ENCODE assay signal across 9 cellular contexts in the genomic region with DNA sequence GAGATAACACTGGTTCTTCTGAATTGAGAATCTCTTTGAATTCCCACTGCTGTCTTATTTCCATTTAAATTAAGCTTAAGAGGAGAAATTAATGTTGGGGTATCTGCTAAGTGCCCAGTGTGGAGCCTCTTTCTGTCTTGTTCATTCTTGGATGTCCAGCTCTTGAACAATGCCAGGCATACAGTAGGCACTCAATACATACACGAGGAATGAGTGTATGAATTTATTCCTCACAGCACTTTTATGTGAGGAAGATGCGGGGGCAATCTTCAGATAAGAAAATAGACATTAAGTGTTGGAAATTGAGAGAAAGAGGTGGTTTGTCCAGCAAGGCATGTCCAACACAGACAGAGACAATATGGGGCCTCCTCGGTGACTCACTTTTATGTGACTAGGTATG. TPM values are rescaled to one million over a fixed set of nuclear protein-coding genes. Genes with fewer than 3 reads are reported as not detected.
DNase-seq lines count a peak whose midpoint lies in the region; ATAC-seq and TF ChIP-seq lines count a peak whose summit lies in the region.
"Had no signal": no experiment of that assay in that cellular context is flagged by ENCODE, and none has a peak within 500 bp of the region (broad histone marks: within the 10 kb centered on the region; RNA-seq: fewer than 3 reads in every experiment).

No MANE protein-coding gene starts in this region.

- H3K4me1 Mint-ChIP-seq in CD4-positive, alpha-beta T cell (ENCODE audit: low read depth) = peaks cover 12% of the 10 kb centered on the region
- H3K4me1 Mint-ChIP-seq in osteocyte (ENCODE audit: unreplicated experiment) (peaks cover 17% of the 10 kb centered on the region), H9 (peaks cover 16 to 18% of the 10 kb centered on the region in 2 experiments)

- peaks cover 28% of the 10 kb centered on the region for H3K27me3 Mint-ChIP-seq in CD4-positive, alpha-beta T cell
- H3K27me3 Mint-ChIP-seq in osteocyte (ENCODE audit: unreplicated experiment) (peaks cover 35% of the 10 kb centered on the region), H9 (ENCODE audit: low read depth) (peaks cover 23% of the 10 kb centered on the region)

- no peaks in the 10 kb centered on the region for H3K36me3 ChIP-seq in PC-3 (ENCODE audit: low read depth, low read length)
- no peaks in the 10 kb centered on the region for H3K36me3 ChIP-seq in colonic mucosa
- H3K36me3 ChIP-seq: neural progenitor cell had no signal

- H3K56ac ChIP-seq in H9 (ENCODE audit: insufficient read length, low read depth, low read length) = no peak overlapping the region

- no peak overlapping the region for H3K23ac ChIP-seq in H9 (ENCODE audit: insufficient read length, low read depth, low read length)

- no peak overlapping the region for H2BK120ac ChIP-seq in H9 (ENCODE audit: low read depth, low read length, poor library complexity, severe bottlenecking)

- H3K79me2 ChIP-seq in PC-3 (ENCODE audit: low read length) = no peaks in the 10 kb centered on the region
- no peaks in the 10 kb centered on the region for H3K79me2 ChIP-seq in H9 (ENCODE audit: insufficient read depth, low read length)

- no peak for DNase-seq in CD4-positive, alpha-beta T cell
- DNase-seq in PC-3 (no peak), colonic mucosa (no peak), osteocyte (ENCODE audit: extremely low spot score, unreplicated experiment) (no peak), NCI-H345 treated with DMSO at 0.1 percent for 48 hours (lab: John Stamatoyannopoulos, UW; ENCODE audit: unreplicated experiment) (no peak), H9 (no peak)

- H3K4me3 ChIP-seq in PC-3 (ENCODE audit: low read length) (peak overlapping the region; percentile 46), colonic mucosa (no peak overlapping the region)
- H3K4me3 ChIP-seq: neural progenitor cell had no signal

- no peak overlapping the region for H2AK5ac ChIP-seq in H9 (ENCODE audit: insufficient read length, low read length)

- H3K79me1 ChIP-seq in H9 (ENCODE audit: insufficient read depth, low read depth, low read length, poor library complexity, severe bottlenecking) = no peaks in the 10 kb centered on the region

- H3K9me2 ChIP-seq in PC-3 (replicated peaks; ENCODE audit: low read length) = no peaks in the 10 kb centered on the region

- peaks cover 53% of the 10 kb centered on the region for H3K4me1 ChIP-seq in PC-3 (ENCODE audit: insufficient read depth, low read length)
- no peaks in the 10 kb centered on the region for H3K4me1 ChIP-seq in colonic mucosa
- H3K4me1 ChIP-seq in H9 (ENCODE audit: insufficient read depth, low read length) = no peaks in the 10 kb centered on the region; the same call in 1 of the 2 replicates

- H3K9ac ChIP-seq in PC-3 (ENCODE audit: low read length) (peak overlapping the region; percentile 55), colonic mucosa (ENCODE audit: low read depth in 2 of 2, low read length in 2 of 2) (no peak overlapping the region), H9 (ENCODE audit: extremely low read depth, insufficient read length, low read length) (no peak overlapping the region)
- H3K9ac ChIP-seq: neural progenitor cell had no signal

- H4K91ac ChIP-seq in H9 (ENCODE audit: insufficient read length, low read depth, low read length) = no peak overlapping the region

- H3T11ph ChIP-seq in H9 (ENCODE audit: low read length) = no peak overlapping the region

- H3K14ac ChIP-seq in H9 (ENCODE audit: insufficient read depth, low read length) = no peak overlapping the region

- H2BK5ac ChIP-seq in H9 (ENCODE audit: insufficient read length, low read length) = no peak overlapping the region

- no peak overlapping the region for H4K8ac ChIP-seq in H9 (replicated peaks; ENCODE audit: insufficient read length, low read depth, low read length)

- TF ChIP-seq CTCF in CD4-positive, alpha-beta T cell (IDR thresholded peaks at IDR 0.05) = no peak
- TF ChIP-seq CTCF in PC-3 (conservative IDR thresholded peaks at IDR 0.05; ENCODE audit: low read depth, low read length) (no peak), colonic mucosa (IDR thresholded peaks at IDR 0.05) (no peak), osteocyte (IDR thresholded peaks at IDR 0.05) (no peak), H9 (conservative IDR thresholded peaks at IDR 0.05) (no peak)

- H2AFZ ChIP-seq in PC-3 (ENCODE audit: low read length) (no peak overlapping the region), H9 (ENCODE audit: low read length) (no peak overlapping the region)
- H2AFZ ChIP-seq: neural progenitor cell had no signal

- no peak overlapping the region for H3K4ac ChIP-seq in H9 (ENCODE audit: low read depth, low read length)

- no CpG with 5 or more reads among the region's 3 CpGs for WGBS in H9 (ENCODE audit: extremely low coverage, insufficient read length, low lambda C conversion rate)

- no peak overlapping the region for H2BK15ac ChIP-seq in H9 (ENCODE audit: low read depth, low read length)

- no peaks in the 10 kb centered on the region for H3K9me3 ChIP-seq in CD4-positive, alpha-beta T cell (ENCODE audit: control insufficient read depth, low read length)
- H3K9me3 ChIP-seq in PC-3 (ENCODE audit: low read length) = no peaks in the 10 kb centered on the region
- H3K9me3 ChIP-seq in colonic mucosa = no peaks in the 10 kb centered on the region
- H3K9me3 ChIP-seq in H9 (ENCODE audit: control insufficient read depth, low read depth, low read length) = no peaks in the 10 kb centered on the region

- H3K27me3 ChIP-seq in CD4-positive, alpha-beta T cell (ENCODE audit: control insufficient read depth, insufficient read depth, low read length) = no peaks in the 10 kb centered on the region
- no peaks in the 10 kb centered on the region for H3K27me3 ChIP-seq in PC-3 (ENCODE audit: low read length)
- H3K27me3 ChIP-seq in colonic mucosa = no peaks in the 10 kb centered on the region
- H3K27me3 ChIP-seq in H9 (ENCODE audit: insufficient read depth, low read length) = no peaks in the 10 kb centered on the region

- H3K9me3 Mint-ChIP-seq in CD4-positive, alpha-beta T cell = no peaks in the 10 kb centered on the region
- H3K9me3 Mint-ChIP-seq in osteocyte (ENCODE audit: unreplicated experiment) (no peaks in the 10 kb centered on the region), H9 (no peaks in the 10 kb centered on the region)
- H3K9me3 Mint-ChIP-seq: neural progenitor cell had no signal

- peaks cover 7% of the 10 kb centered on the region for H3F3A ChIP-seq in PC-3 (ENCODE audit: low read length, unreplicated experiment)

- no peak overlapping the region for H2BK20ac ChIP-seq in H9 (ENCODE audit: low read depth, low read length, poor library complexity, severe bottlenecking)

- no peaks in the 10 kb centered on the region for H3K23me2 ChIP-seq in H9 (ENCODE audit: insufficient read length, low read depth, low read length, poor library complexity, severe bottlenecking)

- no peak overlapping the region for H4K5ac ChIP-seq in H9 (ENCODE audit: insufficient read length, low read depth, low read length)

- H3K18ac ChIP-seq in H9 (ENCODE audit: insufficient read length, low read depth, low read length) = no peak overlapping the region

- intact Hi-C loops in CD4-positive, alpha-beta T cell (cut with DNase I, micrococcal nuclease) = loop anchor here in 1 of 2 experiments (5.0 kb wide), 1 partner anchor 34 kb away; no protein-coding TSS in a partner anchor
- intact Hi-C loops in PC-3 (cut with micrococcal nuclease) = loop anchor here (1.0 to 2.0 kb wide), 7 partner anchors 12 to 126 kb away; partner anchors contain the start of gene ATF3
- intact Hi-C loops in colonic mucosa (cut with DNase I) = no loop called here

- no peak overlapping the region for H3K4me3 Mint-ChIP-seq in CD4-positive, alpha-beta T cell
- H3K4me3 Mint-ChIP-seq in osteocyte (ENCODE audit: unreplicated experiment) = no peak overlapping the region
- no peak overlapping the region for H3K4me3 Mint-ChIP-seq in H9
- H3K4me3 Mint-ChIP-seq: neural progenitor cell had no signal

- no peak for ATAC-seq in CD4-positive, alpha-beta T cell (ENCODE audit: poor library complexity)
- no peak for ATAC-seq in PC-3
- no peak for ATAC-seq in HG03097 (IDR thresholded peaks at IDR 0.05; ENCODE audit: low FRiP score, unreplicated experiment)
- no peak for ATAC-seq in GM19351 (IDR thresholded peaks at IDR 0.05; ENCODE audit: unreplicated experiment)

- no peaks in the 10 kb centered on the region for H4K20me1 ChIP-seq in PC-3 (ENCODE audit: low read length)
- no peaks in the 10 kb centered on the region for H4K20me1 ChIP-seq in H9 (ENCODE audit: control insufficient read depth, insufficient read depth, insufficient read length)

- H2BK12ac ChIP-seq in H9 (ENCODE audit: insufficient read length, low read depth, low read length) = no peak overlapping the region

- peak overlapping the region; percentile 75 for H3K27ac Mint-ChIP-seq in CD4-positive, alpha-beta T cell
- H3K27ac Mint-ChIP-seq in osteocyte (ENCODE audit: unreplicated experiment) = peak overlapping the region; percentile 85
- 0 out of 7 replicates have a peak overlapping the region, but pooled peaks of 1 of the 3 experiments have one; percentile 68 for H3K27ac Mint-ChIP-seq in H9
- H3K27ac Mint-ChIP-seq: neural progenitor cell had no signal

- H3K4me2 ChIP-seq in PC-3 (ENCODE audit: low read length) = peak overlapping the region; percentile 76
- no peak overlapping the region for H3K4me2 ChIP-seq in H9 (ENCODE audit: insufficient read depth, insufficient read length, low read length)
- H3K4me2 ChIP-seq: neural progenitor cell had no signal

- no peak overlapping the region for H3K27ac ChIP-seq in CD4-positive, alpha-beta T cell (ENCODE audit: low read depth, low read length)
- H3K27ac ChIP-seq in PC-3 (ENCODE audit: low read length) (peak overlapping the region; percentile 80), colonic mucosa (peak overlapping the region; percentile 60), H9 (ENCODE audit: insufficient read length, low read depth, low read length) (no peak overlapping the region)
- H3K27ac ChIP-seq: neural progenitor cell had no signal

- POLR2A ChIA-PET in CD4-positive, alpha-beta T cell (lab: Charles Lee) = interaction anchor here (1.2 to 2.1 kb wide), 4 partner anchors 10 to 38 kb away, joined by 3 to 9 read pairs (median 6); partner anchors contain the start of gene ATF3
- POLR2A ChIA-PET in PC-3 (lab: Charles Lee; ENCODE audit: unreplicated experiment) = interaction anchor here (0.6 to 1.8 kb wide), 4 partner anchors 12 to 84 kb away, joined by 3 to 47 read pairs (median 4); partner anchors contain the start of gene ATF3

- H3K36me3 Mint-ChIP-seq in CD4-positive, alpha-beta T cell (ENCODE audit: low read depth) = no peaks in the 10 kb centered on the region
- no peaks in the 10 kb centered on the region for H3K36me3 Mint-ChIP-seq in osteocyte (ENCODE audit: unreplicated experiment)
- no peaks in the 10 kb centered on the region for H3K36me3 Mint-ChIP-seq in H9 (ENCODE audit: insufficient read depth in 1 of 3, low read depth in 3 of 3)
- H3K36me3 Mint-ChIP-seq: neural progenitor cell had no signal

- TSS peak; percentile 98 for BruUV-seq in PC-3 (replicated peaks; lab: Mats Ljungman, UMichigan)

- CTCF ChIA-PET in CD4-positive, alpha-beta T cell (lab: Charles Lee) = interaction anchor here (0.8 to 1.4 kb wide), 5 partner anchors 13 to 120 kb away, joined by 3 to 4 read pairs (median 3); no protein-coding TSS in a partner anchor
- CTCF ChIA-PET in PC-3 (lab: Charles Lee) = interaction anchor here (0.5 to 1.3 kb wide), 6 partner anchors 12 to 126 kb away, joined by 3 to 7 read pairs (median 3); partner anchors contain the start of gene ATF3

RNA-seq across cellular contexts. Expression of gene ATF3, which starts 11.8 kb away (rescaled TPM):
- total RNA-seq in CD4-positive, alpha-beta T cell = 10 to 100 TPM; 10.4 to 12.7 TPM
- total RNA-seq in PC-3 (2014; rRNA removed) (275 and 335 TPM in 2 replicates), colonic mucosa (10 to 100 TPM; 17.7 to 34.0 TPM), osteocyte (18.7 and 45.3 TPM in 2 replicates), H9 (2021) (11.3 and 14.7 TPM in 2 replicates)

Comparison
In these comparisons a context has a peak if more than half of its experiments do, and no peak if none do; other contexts are left out.
1. H3K27ac ChIP-seq: peak in PC-3 (single experiment) and colonic mucosa (single experiment); none in CD4-positive, alpha-beta T cell (single experiment) and H9 (single experiment).